Comparison of ENCODE assay signal across 1 cellular context in genomic region chr5:119031905-119032304, GRCh38.
TF ChIP-seq lines count a peak whose summit lies in the region.

No MANE protein-coding gene starts in this region.

TF ChIP-seq in GM12878, 131 proteins besides CTCF, POLR2A, EP300 and RAD21:
- TF ChIP-seq POLR2AphosphoS5 (IDR thresholded peaks at IDR 0.05; ENCODE audit: low read length), result 0 out of 2 replicates have a peak, but pooled peaks have one; percentile 38
- peak; percentile 57; the same call in 1 of the 2 replicates for TF ChIP-seq EED (IDR thresholded peaks at IDR 0.05; ENCODE audit: low read depth)
- TF ChIP-seq BACH1 (IDR thresholded peaks at IDR 0.05; ENCODE audit: borderline replicate concordance), result peak; percentile 25; the same call in 1 of the 2 replicates
- TF ChIP-seq SIN3A (IDR thresholded peaks at IDR 0.05; ENCODE audit: low read depth, low read length), result no peak
- peak; percentile 73 for TF ChIP-seq CREM (IDR thresholded peaks at IDR 0.05; ENCODE audit: low read depth)
- TF ChIP-seq PAX5 (IDR thresholded peaks at IDR 0.05; ENCODE audit: borderline replicate concordance, low read depth, low read length), result peak; percentile 44; the same call in 1 of the 2 replicates
- peak in 1 of 2 experiments; percentile 46; a peak in 3 of 4 replicates for TF ChIP-seq IKZF2 (IDR thresholded peaks at IDR 0.05)
- TF ChIP-seq SMARCA5 (IDR thresholded peaks at IDR 0.05), result no peak
- no peak for TF ChIP-seq EGR1 (IDR thresholded peaks at IDR 0.05; ENCODE audit: borderline replicate concordance in 1 of 2, low read depth in 2 of 2, low read length in 2 of 2)
- no peak for TF ChIP-seq MAX (IDR thresholded peaks at IDR 0.05; ENCODE audit: low read depth, low read length)
- peak; percentile 70; the same call in 1 of the 2 replicates for TF ChIP-seq CREB1 (IDR thresholded peaks at IDR 0.05; ENCODE audit: low read depth)
- TF ChIP-seq MTA2 (IDR thresholded peaks at IDR 0.05; ENCODE audit: low read depth), result no peak
- no peak for TF ChIP-seq NRF1 (conservative IDR thresholded peaks at IDR 0.05; ENCODE audit: low read depth, low read length)
- no peak for TF ChIP-seq NFXL1 (IDR thresholded peaks at IDR 0.05; ENCODE audit: borderline replicate concordance)
- no peak for TF ChIP-seq RELB (IDR thresholded peaks at IDR 0.05; ENCODE audit: low read depth)
- peak; percentile 30 for TF ChIP-seq JUNB (IDR thresholded peaks at IDR 0.05)
- 0 out of 2 replicates have a peak, but pooled peaks have one; percentile 14 for TF ChIP-seq NBN (IDR thresholded peaks at IDR 0.05)
- peak; percentile 41; the same call in 1 of the 3 replicates for TF ChIP-seq POU2F2 (IDR thresholded peaks at IDR 0.05; ENCODE audit: borderline replicate concordance, low read depth, low read length)
- TF ChIP-seq USF2 (IDR thresholded peaks at IDR 0.05; ENCODE audit: borderline replicate concordance, low read depth, low read length), result no peak
- TF ChIP-seq BHLHE40 (IDR thresholded peaks at IDR 0.05; ENCODE audit: borderline replicate concordance in 1 of 2, low read depth in 2 of 2, low read length in 1 of 2), result peak; percentile 27 to 55; a peak in 1 of 4 replicates
- TF ChIP-seq HDGF (IDR thresholded peaks at IDR 0.05), result peak; percentile 94; the same call in 1 of the 2 replicates
- TF ChIP-seq IRF4 (IDR thresholded peaks at IDR 0.05; ENCODE audit: low read depth, low read length), result 0 out of 2 replicates have a peak, but pooled peaks have one; percentile 29
- TF ChIP-seq RUNX3 (IDR thresholded peaks at IDR 0.05; ENCODE audit: low read length), result no peak; the same call in 1 of the 2 replicates
- no peak for TF ChIP-seq SP1 (IDR thresholded peaks at IDR 0.05; ENCODE audit: low read depth, low read length)
- no peak for TF ChIP-seq CHD1 (IDR thresholded peaks at IDR 0.05; ENCODE audit: low read depth, low read length)
- 0 out of 4 replicates have a peak, but pooled peaks of 1 of the 2 experiments have one; percentile 28 for TF ChIP-seq ETV6 (conservative IDR thresholded peaks at IDR 0.05 in 1 of 2, IDR thresholded peaks at IDR 0.05 in 1 of 2; ENCODE audit: borderline replicate concordance in 1 of 2, low read depth in 1 of 2)
- TF ChIP-seq TAF1 (IDR thresholded peaks at IDR 0.05; ENCODE audit: borderline replicate concordance, low read depth, low read length), result 0 out of 2 replicates have a peak, but pooled peaks have one; percentile 37
- TF ChIP-seq, protein P1, sequence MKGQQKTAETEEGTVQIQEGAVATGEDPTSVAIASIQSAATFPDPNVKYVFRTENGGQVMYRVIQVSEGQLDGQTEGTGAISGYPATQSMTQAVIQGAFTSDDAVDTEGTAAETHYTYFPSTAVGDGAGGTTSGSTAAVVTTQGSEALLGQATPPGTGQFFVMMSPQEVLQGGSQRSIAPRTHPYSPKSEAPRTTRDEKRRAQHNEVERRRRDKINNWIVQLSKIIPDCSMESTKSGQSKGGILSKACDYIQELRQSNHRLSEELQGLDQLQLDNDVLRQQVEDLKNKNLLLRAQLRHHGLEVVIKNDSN (IDR thresholded peaks at IDR 0.05; ENCODE audit: borderline replicate concordance, extremely low read length, insufficient read depth, low read depth, low read length), result no peak
- TF ChIP-seq MEF2B (IDR thresholded peaks at IDR 0.05; ENCODE audit: partially characterized antibody, poor library complexity, severe bottlenecking), result no peak
- no peak for TF ChIP-seq SUPT20H (IDR thresholded peaks at IDR 0.05; ENCODE audit: borderline replicate concordance, control insufficient read depth, low read depth, low read length)
- no peak for TF ChIP-seq BCL3 (IDR thresholded peaks at IDR 0.05; ENCODE audit: borderline replicate concordance, insufficient read depth, low read depth, low read length, poor library complexity, severe bottlenecking)
- TF ChIP-seq KLF5 (IDR thresholded peaks at IDR 0.05; ENCODE audit: partially characterized antibody), result no peak
- peak; percentile 66 for TF ChIP-seq ATF7 (IDR thresholded peaks at IDR 0.05; ENCODE audit: low read depth)
- TF ChIP-seq CBX3 (IDR thresholded peaks at IDR 0.05; ENCODE audit: borderline replicate concordance, low read depth), result no peak
- TF ChIP-seq SIX5 (IDR thresholded peaks at IDR 0.05; ENCODE audit: low read depth, low read length, severe bottlenecking), result no peak
- no peak for TF ChIP-seq KAT2A (conservative IDR thresholded peaks at IDR 0.05; ENCODE audit: control insufficient read depth, low read depth, low read length)
- TF ChIP-seq, protein P2, sequence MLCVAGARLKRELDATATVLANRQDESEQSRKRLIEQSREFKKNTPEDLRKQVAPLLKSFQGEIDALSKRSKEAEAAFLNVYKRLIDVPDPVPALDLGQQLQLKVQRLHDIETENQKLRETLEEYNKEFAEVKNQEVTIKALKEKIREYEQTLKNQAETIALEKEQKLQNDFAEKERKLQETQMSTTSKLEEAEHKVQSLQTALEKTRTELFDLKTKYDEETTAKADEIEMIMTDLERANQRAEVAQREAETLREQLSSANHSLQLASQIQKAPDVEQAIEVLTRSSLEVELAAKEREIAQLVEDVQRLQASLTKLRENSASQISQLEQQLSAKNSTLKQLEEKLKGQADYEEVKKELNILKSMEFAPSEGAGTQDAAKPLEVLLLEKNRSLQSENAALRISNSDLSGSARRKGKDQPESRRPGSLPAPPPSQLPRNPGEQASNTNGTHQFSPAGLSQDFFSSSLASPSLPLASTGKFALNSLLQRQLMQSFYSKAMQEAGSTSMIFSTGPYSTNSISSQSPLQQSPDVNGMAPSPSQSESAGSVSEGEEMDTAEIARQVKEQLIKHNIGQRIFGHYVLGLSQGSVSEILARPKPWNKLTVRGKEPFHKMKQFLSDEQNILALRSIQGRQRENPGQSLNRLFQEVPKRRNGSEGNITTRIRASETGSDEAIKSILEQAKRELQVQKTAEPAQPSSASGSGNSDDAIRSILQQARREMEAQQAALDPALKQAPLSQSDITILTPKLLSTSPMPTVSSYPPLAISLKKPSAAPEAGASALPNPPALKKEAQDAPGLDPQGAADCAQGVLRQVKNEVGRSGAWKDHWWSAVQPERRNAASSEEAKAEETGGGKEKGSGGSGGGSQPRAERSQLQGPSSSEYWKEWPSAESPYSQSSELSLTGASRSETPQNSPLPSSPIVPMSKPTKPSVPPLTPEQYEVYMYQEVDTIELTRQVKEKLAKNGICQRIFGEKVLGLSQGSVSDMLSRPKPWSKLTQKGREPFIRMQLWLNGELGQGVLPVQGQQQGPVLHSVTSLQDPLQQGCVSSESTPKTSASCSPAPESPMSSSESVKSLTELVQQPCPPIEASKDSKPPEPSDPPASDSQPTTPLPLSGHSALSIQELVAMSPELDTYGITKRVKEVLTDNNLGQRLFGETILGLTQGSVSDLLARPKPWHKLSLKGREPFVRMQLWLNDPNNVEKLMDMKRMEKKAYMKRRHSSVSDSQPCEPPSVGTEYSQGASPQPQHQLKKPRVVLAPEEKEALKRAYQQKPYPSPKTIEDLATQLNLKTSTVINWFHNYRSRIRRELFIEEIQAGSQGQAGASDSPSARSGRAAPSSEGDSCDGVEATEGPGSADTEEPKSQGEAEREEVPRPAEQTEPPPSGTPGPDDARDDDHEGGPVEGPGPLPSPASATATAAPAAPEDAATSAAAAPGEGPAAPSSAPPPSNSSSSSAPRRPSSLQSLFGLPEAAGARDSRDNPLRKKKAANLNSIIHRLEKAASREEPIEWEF (IDR thresholded peaks at IDR 0.05; ENCODE audit: insufficient replicate concordance, low read depth, low read length), result no peak
- TF ChIP-seq, protein P3, sequence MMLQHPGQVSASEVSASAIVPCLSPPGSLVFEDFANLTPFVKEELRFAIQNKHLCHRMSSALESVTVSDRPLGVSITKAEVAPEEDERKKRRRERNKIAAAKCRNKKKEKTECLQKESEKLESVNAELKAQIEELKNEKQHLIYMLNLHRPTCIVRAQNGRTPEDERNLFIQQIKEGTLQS (IDR thresholded peaks at IDR 0.05; ENCODE audit: borderline replicate concordance, extremely low read depth, low read depth, low read length), result no peak
- no peak for TF ChIP-seq FOXK2 (IDR thresholded peaks at IDR 0.05)
- no peak for TF ChIP-seq TCF3 (IDR thresholded peaks at IDR 0.05; ENCODE audit: borderline replicate concordance, insufficient read depth, low read depth, low read length)
- no peak for TF ChIP-seq NR2F1 (conservative IDR thresholded peaks at IDR 0.05)
- no peak for TF ChIP-seq NR2C1 (IDR thresholded peaks at IDR 0.05)
- peak; percentile 56 for TF ChIP-seq PKNOX1 (IDR thresholded peaks at IDR 0.05)
- no peak for TF ChIP-seq RELA (IDR thresholded peaks at IDR 0.05; ENCODE audit: borderline replicate concordance, partially characterized antibody)
- TF ChIP-seq ZNF217 (IDR thresholded peaks at IDR 0.05), result no peak
- TF ChIP-seq SRF (IDR thresholded peaks at IDR 0.05; ENCODE audit: low read depth in 2 of 2, low read length in 2 of 2), result no peak
- TF ChIP-seq, protein P4, sequence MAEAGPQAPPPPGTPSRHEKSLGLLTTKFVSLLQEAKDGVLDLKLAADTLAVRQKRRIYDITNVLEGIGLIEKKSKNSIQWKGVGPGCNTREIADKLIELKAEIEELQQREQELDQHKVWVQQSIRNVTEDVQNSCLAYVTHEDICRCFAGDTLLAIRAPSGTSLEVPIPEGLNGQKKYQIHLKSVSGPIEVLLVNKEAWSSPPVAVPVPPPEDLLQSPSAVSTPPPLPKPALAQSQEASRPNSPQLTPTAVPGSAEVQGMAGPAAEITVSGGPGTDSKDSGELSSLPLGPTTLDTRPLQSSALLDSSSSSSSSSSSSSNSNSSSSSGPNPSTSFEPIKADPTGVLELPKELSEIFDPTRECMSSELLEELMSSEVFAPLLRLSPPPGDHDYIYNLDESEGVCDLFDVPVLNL (IDR thresholded peaks at IDR 0.05; ENCODE audit: low read depth, low read length), result no peak
- TF ChIP-seq SMC3 (IDR thresholded peaks at IDR 0.05; ENCODE audit: borderline replicate concordance, low read length), result no peak
- no peak for TF ChIP-seq RCOR1 (conservative IDR thresholded peaks at IDR 0.05; ENCODE audit: low read depth, low read length)
- no peak for TF ChIP-seq MYB (IDR thresholded peaks at IDR 0.05; ENCODE audit: borderline replicate concordance, low read depth, low read length)
- TF ChIP-seq ZSCAN29 (IDR thresholded peaks at IDR 0.05), result no peak
- 0 out of 2 replicates have a peak, but pooled peaks have one; percentile 30 for TF ChIP-seq YY1 (IDR thresholded peaks at IDR 0.05; ENCODE audit: low read depth, low read length)
TF ChIP-seq in GM12878: peak in this region for 18.
